Comparison of ENCODE assay signal across 10 cellular contexts in genomic region chr12:51183816-51184215, GRCh38. TPM values are rescaled to one million over a fixed set of nuclear protein-coding genes. Genes with fewer than 3 reads are reported as not detected.
DNase-seq lines count a peak whose midpoint lies in the region; ATAC-seq and TF ChIP-seq lines count a peak whose summit lies in the region.
"Had no signal": no experiment of that assay in that cellular context is flagged by ENCODE, and none has a peak within 500 bp of the region (broad histone marks: within the 10 kb centered on the region; RNA-seq: fewer than 3 reads in every experiment).

No MANE protein-coding gene starts in this region.

- H3K79me2 ChIP-seq in GM23338 (replicated peaks; ENCODE audit: insufficient read depth) (no peaks in the 10 kb centered on the region), fibroblast of lung (ENCODE audit: control insufficient read depth, insufficient read depth, low read length) (no peaks in the 10 kb centered on the region), trophoblast cell (ENCODE audit: control insufficient read depth, insufficient read depth, low read length, poor library complexity) (no peaks in the 10 kb centered on the region)

- H3K4ac ChIP-seq in trophoblast cell (ENCODE audit: low read depth, low read length), result no peak overlapping the region

- no peaks in the 10 kb centered on the region for H3K27me3 ChIP-seq in GM23338 (ENCODE audit: insufficient read depth)
- no peaks in the 10 kb centered on the region for H3K27me3 ChIP-seq in fibroblast of lung (ENCODE audit: control insufficient read depth, insufficient read depth, low read length)
- H3K27me3 ChIP-seq in trophoblast cell (ENCODE audit: insufficient read depth, low read length), result no peaks in the 10 kb centered on the region

- TF ChIP-seq CTCF in GM23338 (conservative IDR thresholded peaks at IDR 0.05; ENCODE audit: low read depth in 2 of 2) (no peak), fibroblast of lung (conservative IDR thresholded peaks at IDR 0.05 in 1 of 2, IDR thresholded peaks at IDR 0.05 in 1 of 2; ENCODE audit: low read depth in 1 of 2, low read length in 2 of 2) (no peak)

- no peak overlapping the region for H3K27ac Mint-ChIP-seq in GM23338
- H3K27ac Mint-ChIP-seq: activated CD4-positive, alpha-beta T cell treated with anti-CD3 and anti-CD28 coated beads, Interleukin-2, amount 10 ng/mL, durations not matched to agents 24 days and 14 days had no signal

- no peak overlapping the region for H2AK5ac ChIP-seq in trophoblast cell (ENCODE audit: low read length)

- no peak overlapping the region for H2BK120ac ChIP-seq in trophoblast cell (ENCODE audit: insufficient read depth, low read length, poor library complexity)

- peak overlapping the region; percentile 53 for H3K23ac ChIP-seq in trophoblast cell (ENCODE audit: low read length)

- H3K4me2 ChIP-seq in GM23338, result no peak overlapping the region
- H3K4me2 ChIP-seq in fibroblast of lung (ENCODE audit: extremely low read depth, insufficient read depth, low read length), result no peak overlapping the region
- no peak overlapping the region for H3K4me2 ChIP-seq in trophoblast cell (ENCODE audit: low read length)

- H3K4me3 ChIP-seq in GM23338 (no peak overlapping the region), fibroblast of lung (replicated peaks in 1 of 4; ENCODE audit: control extremely low read depth in 1 of 4, insufficient read depth in 1 of 4, low read depth in 3 of 4, low read length in 4 of 4) (no peak overlapping the region), trophoblast cell (ENCODE audit: low read depth, low read length) (no peak overlapping the region)
- H3K4me3 ChIP-seq: lower lobe of right lung had no signal

- H3K9me3 Mint-ChIP-seq in GM23338, result no peaks in the 10 kb centered on the region
- H3K9me3 Mint-ChIP-seq: activated CD4-positive, alpha-beta T cell treated with anti-CD3 and anti-CD28 coated beads, Interleukin-2, amount 10 ng/mL, durations not matched to agents 24 days and 14 days had no signal

- H3K9ac ChIP-seq in fibroblast of lung (ENCODE audit: insufficient read depth, low read length) (no peak overlapping the region), trophoblast cell (ENCODE audit: low read length) (no peak overlapping the region)

- H3K14ac ChIP-seq in trophoblast cell (ENCODE audit: low read length), result no peak overlapping the region

- H3K18ac ChIP-seq in trophoblast cell (ENCODE audit: low read length), result no peak overlapping the region

- H4K91ac ChIP-seq in trophoblast cell (ENCODE audit: low read depth, low read length), result no peak overlapping the region

- H3K4me1 ChIP-seq in GM23338 (ENCODE audit: insufficient read depth), result no peaks in the 10 kb centered on the region
- no peaks in the 10 kb centered on the region for H3K4me1 ChIP-seq in fibroblast of lung (ENCODE audit: control insufficient read depth, extremely low read depth, insufficient read depth, low read length)
- no peaks in the 10 kb centered on the region for H3K4me1 ChIP-seq in trophoblast cell (ENCODE audit: control insufficient read depth in 1 of 2, insufficient read depth in 2 of 2, low read length in 2 of 2)
- H3K4me1 ChIP-seq: lower lobe of right lung had no signal

- H3F3A ChIP-seq in GM23338 (replicated peaks; ENCODE audit: low read depth), result no peaks in the 10 kb centered on the region

- no peaks in the 10 kb centered on the region for H3K9me3 ChIP-seq in fibroblast of lung (ENCODE audit: control insufficient read depth, insufficient read depth, low read depth, low read length)
- no peaks in the 10 kb centered on the region for H3K9me3 ChIP-seq in trophoblast cell (ENCODE audit: insufficient read depth, low read depth, low read length)
- H3K9me3 ChIP-seq: lower lobe of right lung had no signal

- peak; percentile 20 for DNase-seq in GM23338 (ENCODE audit: low spot score)
- peak; percentile 44 for DNase-seq in NCI-H510A (lab: John Stamatoyannopoulos, UW)
- DNase-seq in fibroblast of lung (ENCODE audit: low read depth in 2 of 2), result peak; percentile 22 to 47
- DNase-seq in trophoblast cell, result peak in 1 of 2 donors; percentile 21
- DNase-seq: activated CD4-positive, alpha-beta T cell treated with anti-CD3 and anti-CD28 coated beads, Interleukin-2, amount 10 ng/mL, durations not matched to agents 24 days and 14 days; lower lobe of right lung had no signal

- no peak overlapping the region for H2BK12ac ChIP-seq in trophoblast cell (ENCODE audit: low read length)

- H3K27ac ChIP-seq in GM23338 (ENCODE audit: low read depth), result no peak overlapping the region
- no peak overlapping the region for H3K27ac ChIP-seq in fibroblast of lung (ENCODE audit: insufficient read depth, low read length)
- no peak overlapping the region for H3K27ac ChIP-seq in trophoblast cell (ENCODE audit: low read depth, low read length)
- H3K27ac ChIP-seq: lower lobe of right lung had no signal

- no peak overlapping the region for H2BK5ac ChIP-seq in trophoblast cell (ENCODE audit: low read depth, low read length, poor library complexity)

- H3K27me3 Mint-ChIP-seq in GM23338 (ENCODE audit: insufficient read depth, low read depth, poor library complexity), result peaks cover 9% of the 10 kb centered on the region

- H3K4me3 Mint-ChIP-seq in GM23338, result no peak overlapping the region
- H3K4me3 Mint-ChIP-seq: activated CD4-positive, alpha-beta T cell treated with anti-CD3 and anti-CD28 coated beads, Interleukin-2, amount 10 ng/mL, durations not matched to agents 24 days and 14 days had no signal

- WGBS in trophoblast cell (ENCODE audit: extremely low coverage, insufficient coverage, insufficient read length), result no CpG with 5 or more reads among the region's 3 CpGs

- peak; percentile 44; the same call in 2 of the 3 replicates for ATAC-seq in GM23338
- ATAC-seq in HG02623 (IDR thresholded peaks at IDR 0.05; ENCODE audit: unreplicated experiment), result no peak
- ATAC-seq in GM21529 (IDR thresholded peaks at IDR 0.05; ENCODE audit: unreplicated experiment), result no peak
- ATAC-seq in HG03097 (IDR thresholded peaks at IDR 0.05; ENCODE audit: low FRiP score, unreplicated experiment), result no peak
- no peak for ATAC-seq in HG03460 (IDR thresholded peaks at IDR 0.05; ENCODE audit: unreplicated experiment)
- ATAC-seq: lower lobe of right lung had no signal

- H4K20me1 ChIP-seq in GM23338 (replicated peaks; ENCODE audit: insufficient read depth), result no peaks in the 10 kb centered on the region
- H4K20me1 ChIP-seq in fibroblast of lung (ENCODE audit: control insufficient read depth, extremely low read depth, insufficient read depth, low read length), result no peaks in the 10 kb centered on the region

- H3K79me1 ChIP-seq in trophoblast cell (ENCODE audit: low read length), result no peaks in the 10 kb centered on the region

- H2AFZ ChIP-seq in GM23338, result peak overlapping the region; percentile 23; the same call in 1 of the 2 replicates
- no peak overlapping the region for H2AFZ ChIP-seq in fibroblast of lung (ENCODE audit: low read length)
- H2AFZ ChIP-seq in trophoblast cell (ENCODE audit: insufficient read depth, low read length, poor library complexity), result no peak overlapping the region

- H3K9me2 ChIP-seq in GM23338 (ENCODE audit: insufficient read depth), result no peaks in the 10 kb centered on the region

- H3K36me3 Mint-ChIP-seq in GM23338 (ENCODE audit: low read depth), result no peaks in the 10 kb centered on the region

- H3K4me1 Mint-ChIP-seq in GM23338, result peaks cover 6% of the 10 kb centered on the region
- H3K4me1 Mint-ChIP-seq: activated CD4-positive, alpha-beta T cell treated with anti-CD3 and anti-CD28 coated beads, Interleukin-2, amount 10 ng/mL, durations not matched to agents 24 days and 14 days had no signal

- H4K12ac ChIP-seq in trophoblast cell (ENCODE audit: low read depth, low read length), result no peak overlapping the region

- H3K36me3 ChIP-seq in GM23338 (ENCODE audit: insufficient read depth) (no peaks in the 10 kb centered on the region), fibroblast of lung (ENCODE audit: control insufficient read depth, insufficient read depth, low read length) (no peaks in the 10 kb centered on the region), trophoblast cell (ENCODE audit: control insufficient read depth in 1 of 2, insufficient read depth in 2 of 2, low read length in 2 of 2) (no peaks in the 10 kb centered on the region)
- H3K36me3 ChIP-seq: lower lobe of right lung had no signal

- no peak overlapping the region for H4K8ac ChIP-seq in trophoblast cell (ENCODE audit: low read depth, low read length)

TF ChIP-seq in GM23338, 12 proteins besides CTCF, POLR2A, EP300 and RAD21 (continues in another document):
- TF ChIP-seq ZNF331 (CRISPR knock-in tag; IDR thresholded peaks at IDR 0.05; ENCODE audit: low read depth), result no peak

RNA-seq across cellular contexts. Expression of gene TFCP2, which starts 10.9 kb away (rescaled TPM):
- 30.5 and 30.9 TPM in 2 replicates for total RNA-seq in GM23338 (2014; rRNA removed; shearing (Covaris generic))
- polyA plus RNA-seq in GM23338 (2016; fragmentation: Nextera tagmentation; extraction: Ambion mirVana) (14.3 and 15.2 TPM in 2 replicates), fibroblast of lung (21.7 and 23.0 TPM in 2 replicates)
- total RNA-seq in fibroblast of lung, result 7.7 and 9.4 TPM in 2 replicates
- 17.4 and 18.1 TPM in 2 replicates for polyA plus RNA-seq in fibroblast of lung (2012)
- polyA minus RNA-seq in fibroblast of lung (ENCODE audit: low replicate concordance), result 3.3 and 3.9 TPM in 2 replicates
- polyA plus RNA-seq in trophoblast cell (2013), result 19.4 and 20.9 TPM in 2 replicates

RNA-seq across cellular contexts. Expression of gene POU6F1, which starts 34.0 kb away (rescaled TPM):
- 2.6 and 3.0 TPM in 2 replicates for total RNA-seq in GM23338 (2014; rRNA removed; shearing (Covaris generic))
- polyA plus RNA-seq in GM23338 (2016; fragmentation: Nextera tagmentation; extraction: Ambion mirVana) (3.9 and 4.0 TPM in 2 replicates), fibroblast of lung (3.3 and 3.5 TPM in 2 replicates)
- 3.3 and 4.8 TPM in 2 replicates for total RNA-seq in fibroblast of lung
- 5.1 and 5.4 TPM in 2 replicates for polyA plus RNA-seq in fibroblast of lung (2012)
- polyA minus RNA-seq in fibroblast of lung (ENCODE audit: low replicate concordance), result 4.7 and 11.1 TPM in 2 replicates
- polyA plus RNA-seq in trophoblast cell (2013), result 4.6 and 5.9 TPM in 2 replicates

RNA-seq across cellular contexts. Expression of gene DAZAP2, which starts 54.8 kb away (rescaled TPM):
- 21.1 and 39.9 TPM in 2 replicates for total RNA-seq in GM23338 (2014; rRNA removed; shearing (Covaris generic))
- 30.2 and 35.8 TPM in 2 replicates for polyA plus RNA-seq in GM23338 (2016; fragmentation: Nextera tagmentation; extraction: Ambion mirVana)
- 59.6 TPM in 2 replicates for total RNA-seq in fibroblast of lung
- polyA plus RNA-seq in fibroblast of lung, result 303 and 344 TPM in 2 replicates
- polyA plus RNA-seq in fibroblast of lung (2012), result 203 and 222 TPM in 2 replicates
- polyA minus RNA-seq in fibroblast of lung (ENCODE audit: low replicate concordance), result 518 and 661 TPM in 2 replicates
- 132 and 144 TPM in 2 replicates for polyA plus RNA-seq in trophoblast cell (2013)
